In genomic region chrX:123084797-123085196, GRCh38 we compare ENCODE assay signal across 1 cellular context.
A peak's percentile ranks its signal among the peaks of the same experiment; 100 is the strongest.
TF ChIP-seq lines count a peak whose summit lies in the region.

No MANE protein-coding gene starts in this region.

TF ChIP-seq in HepG2, 621 proteins besides CTCF, POLR2A, EP300 and RAD21 (continued from another document):
- TF ChIP-seq GMEB1 (CRISPR knock-in tag; IDR thresholded peaks at IDR 0.05; ENCODE audit: borderline replicate concordance) (no peak), FOSL2 (CRISPR knock-in tag; IDR thresholded peaks at IDR 0.05) (peak; percentile 78), MIER2 (CRISPR knock-in tag; IDR thresholded peaks at IDR 0.05) (no peak), ZBTB26 (CRISPR knock-in tag; IDR thresholded peaks at IDR 0.05; ENCODE audit: borderline replicate concordance) (peak; percentile 97), KDM5B (CRISPR knock-in tag; IDR thresholded peaks at IDR 0.05; ENCODE audit: borderline replicate concordance) (no peak), GFI1 (CRISPR knock-in tag; IDR thresholded peaks at IDR 0.05; ENCODE audit: borderline replicate concordance) (0 out of 2 replicates have a peak, but pooled peaks have one; percentile 21)
TF ChIP-seq in HepG2: peak in this region for 7.
